ENCODE assay signal across 17 cellular contexts in genomic region chr13:93818345-93818744, GRCh38.
DNase-seq lines count a peak whose midpoint lies in the region; ATAC-seq and TF ChIP-seq lines count a peak whose summit lies in the region.
"Had no signal": no experiment of that assay in that cellular context is flagged by ENCODE, and none has a peak within 500 bp of the region (broad histone marks: within the 10 kb centered on the region; RNA-seq: fewer than 3 reads in every experiment).

No MANE protein-coding gene starts in this region.

- no peaks in the 10 kb centered on the region for H3K9me3 Mint-ChIP-seq in GM23338
- H3K9me3 Mint-ChIP-seq in endodermal cell, result no peaks in the 10 kb centered on the region
- no peaks in the 10 kb centered on the region for H3K9me3 Mint-ChIP-seq in neural progenitor cell
- no peaks in the 10 kb centered on the region for H3K9me3 Mint-ChIP-seq in activated CD4-positive, alpha-beta memory T cell treated with anti-CD3 and anti-CD28 coated beads, Interleukin-2, amount 10 ng/mL, durations not matched to agents 7 days and 5 days
- H3K9me3 Mint-ChIP-seq: H9 had no signal

- H3K4me2 ChIP-seq in GM23338 (no peak overlapping the region), neural progenitor cell (no peak overlapping the region)
- H3K4me2 ChIP-seq: A549 had no signal

- H3K27ac ChIP-seq in GM23338 (ENCODE audit: low read depth) (no peak overlapping the region), endodermal cell (ENCODE audit: low read depth, low read length) (no peak overlapping the region), neural progenitor cell (peak overlapping the region; percentile 0)
- H3K27ac ChIP-seq: A549, GM23248 had no signal

- DNase-seq in GM23338 (ENCODE audit: low spot score) (peak; percentile 22), endodermal cell (peak; percentile 55), neural progenitor cell (ENCODE audit: low spot score) (peak; percentile 32), NCI-H524 treated with DMSO at 0.1 percent for 48 hours (lab: John Stamatoyannopoulos, UW) (no peak)
- DNase-seq in activated CD4-positive, alpha-beta memory T cell treated with anti-CD3 and anti-CD28 coated beads, Interleukin-2, amount 10 ng/mL, durations not matched to agents 7 days and 5 days, result no peak
- DNase-seq: 8988T; C1 segment of cervical spinal cord; Calu3; CD4-positive, alpha-beta memory T cell; COR-L47; DMS53; DND-41; GM23248; H9 had no signal

- H3K27ac Mint-ChIP-seq in GM23338, result no peak overlapping the region
- H3K27ac Mint-ChIP-seq in endodermal cell, result no peak overlapping the region
- no peak overlapping the region for H3K27ac Mint-ChIP-seq in neural progenitor cell
- H3K27ac Mint-ChIP-seq in activated CD4-positive, alpha-beta memory T cell treated with anti-CD3 and anti-CD28 coated beads, Interleukin-2, amount 10 ng/mL, durations not matched to agents 7 days and 5 days, result no peak overlapping the region
- H3K27ac Mint-ChIP-seq: CD4-positive, alpha-beta memory T cell had no signal

- POLR2A ChIA-PET in activated CD4-positive, alpha-beta memory T cell treated with anti-CD3 and anti-CD28 coated beads, Interleukin-2, amount 10 ng/mL, durations not matched to agents 7 days and 5 days (lab: Charles Lee), result no interaction called here

- H4K20me1 ChIP-seq in GM23338 (replicated peaks; ENCODE audit: insufficient read depth) (no peaks in the 10 kb centered on the region), neural progenitor cell (ENCODE audit: low read depth) (no peaks in the 10 kb centered on the region)

- H3K4me3 ChIP-seq in GM23338 (no peak overlapping the region), endodermal cell (ENCODE audit: low read length) (no peak overlapping the region), neural progenitor cell (no peak overlapping the region)
- H3K4me3 ChIP-seq: A549, GM23248 had no signal

- no peaks in the 10 kb centered on the region for H3K9me3 ChIP-seq in endodermal cell (ENCODE audit: control insufficient read depth, low read length)
- no peaks in the 10 kb centered on the region for H3K9me3 ChIP-seq in neural progenitor cell (ENCODE audit: low read depth)
- H3K9me3 ChIP-seq: A549 had no signal

- H3K27me3 ChIP-seq in GM23338 (ENCODE audit: insufficient read depth) (no peaks in the 10 kb centered on the region), endodermal cell (ENCODE audit: control insufficient read depth, insufficient read depth, low read length, poor library complexity, severe bottlenecking) (no peaks in the 10 kb centered on the region), neural progenitor cell (no peaks in the 10 kb centered on the region)

- H3K4me1 ChIP-seq in GM23338 (ENCODE audit: insufficient read depth) (0 out of 2 replicates have a peak, but pooled peaks cover 6% of the 10 kb centered on the region), endodermal cell (ENCODE audit: control insufficient read depth, insufficient read depth, low read length) (peaks cover 8% of the 10 kb centered on the region), neural progenitor cell (peaks cover 4% of the 10 kb centered on the region)
- H3K4me1 ChIP-seq: A549 had no signal

- no peak overlapping the region for H2AFZ ChIP-seq in GM23338
- H2AFZ ChIP-seq in neural progenitor cell (replicated peaks), result no peak overlapping the region
- H2AFZ ChIP-seq: GM23248 had no signal

- H3K4me3 Mint-ChIP-seq in GM23338 (no peak overlapping the region), endodermal cell (no peak overlapping the region), neural progenitor cell (no peak overlapping the region)
- no peak overlapping the region for H3K4me3 Mint-ChIP-seq in activated CD4-positive, alpha-beta memory T cell treated with anti-CD3 and anti-CD28 coated beads, Interleukin-2, amount 10 ng/mL, durations not matched to agents 7 days and 5 days
- H3K4me3 Mint-ChIP-seq: CD4-positive, alpha-beta memory T cell; H9 had no signal

- no peaks in the 10 kb centered on the region for H3K36me3 ChIP-seq in GM23338 (ENCODE audit: insufficient read depth)
- peaks cover 5% of the 10 kb centered on the region for H3K36me3 ChIP-seq in endodermal cell (ENCODE audit: control insufficient read depth, insufficient read depth, low read length)
- no peaks in the 10 kb centered on the region for H3K36me3 ChIP-seq in neural progenitor cell

- CTCF ChIA-PET in activated CD4-positive, alpha-beta memory T cell treated with anti-CD3 and anti-CD28 coated beads, Interleukin-2, amount 10 ng/mL, durations not matched to agents 7 days and 5 days (lab: Charles Lee), result no interaction called here

- H3K36me3 Mint-ChIP-seq in GM23338 (ENCODE audit: low read depth), result no peaks in the 10 kb centered on the region
- H3K36me3 Mint-ChIP-seq in endodermal cell (ENCODE audit: low read depth), result no peaks in the 10 kb centered on the region
- H3K36me3 Mint-ChIP-seq in neural progenitor cell, result no peaks in the 10 kb centered on the region
- H3K36me3 Mint-ChIP-seq in activated CD4-positive, alpha-beta memory T cell treated with anti-CD3 and anti-CD28 coated beads, Interleukin-2, amount 10 ng/mL, durations not matched to agents 7 days and 5 days (ENCODE audit: low read depth), result no peaks in the 10 kb centered on the region
- H3K36me3 Mint-ChIP-seq: CD4-positive, alpha-beta memory T cell had no signal

- H3K9ac ChIP-seq in endodermal cell (ENCODE audit: extremely low read depth, low read length, poor library complexity, severe bottlenecking), result no peak overlapping the region
- H3K9ac ChIP-seq in neural progenitor cell, result no peak overlapping the region
- H3K9ac ChIP-seq: GM23248 had no signal

- H3K27me3 Mint-ChIP-seq in GM23338 (ENCODE audit: insufficient read depth, low read depth, poor library complexity) (no peaks in the 10 kb centered on the region), endodermal cell (ENCODE audit: insufficient read depth) (no peaks in the 10 kb centered on the region), neural progenitor cell (ENCODE audit: insufficient read depth, low read depth) (no peaks in the 10 kb centered on the region)
- H3K27me3 Mint-ChIP-seq in activated CD4-positive, alpha-beta memory T cell treated with anti-CD3 and anti-CD28 coated beads, Interleukin-2, amount 10 ng/mL, durations not matched to agents 7 days and 5 days, result peaks cover 4% of the 10 kb centered on the region
- H3K27me3 Mint-ChIP-seq: CD4-positive, alpha-beta memory T cell had no signal

- WGBS in endodermal cell (ENCODE audit: insufficient coverage in 1 of 2, insufficient read length in 1 of 2), 2 experiments, result 95% methylated on average over 3 of the region's 3 CpGs; no CpG with 5 or more reads in 1 of the 2 experiments

- H3K79me2 ChIP-seq in GM23338 (replicated peaks; ENCODE audit: insufficient read depth) (no peaks in the 10 kb centered on the region), neural progenitor cell (ENCODE audit: low read depth) (no peaks in the 10 kb centered on the region)

- peak; percentile 47 for ATAC-seq in GM23338
- ATAC-seq in GM18868 (IDR thresholded peaks at IDR 0.05; ENCODE audit: unreplicated experiment), result no peak
- ATAC-seq: A549, HCT116 had no signal

- no peaks in the 10 kb centered on the region for H3K9me2 ChIP-seq in GM23338 (ENCODE audit: insufficient read depth)

- TF ChIP-seq CTCF in GM23338 (conservative IDR thresholded peaks at IDR 0.05; ENCODE audit: low read depth in 2 of 2), result no peak
- no peak for TF ChIP-seq CTCF in endodermal cell (conservative IDR thresholded peaks at IDR 0.05)
- TF ChIP-seq CTCF in neural progenitor cell (IDR thresholded peaks at IDR 0.05), result no peak

- peaks cover 18% of the 10 kb centered on the region for H3K4me1 Mint-ChIP-seq in GM23338
- H3K4me1 Mint-ChIP-seq in endodermal cell, result peaks cover 8% of the 10 kb centered on the region
- H3K4me1 Mint-ChIP-seq in neural progenitor cell, result peaks cover 4% of the 10 kb centered on the region
- no peaks in the 10 kb centered on the region for H3K4me1 Mint-ChIP-seq in activated CD4-positive, alpha-beta memory T cell treated with anti-CD3 and anti-CD28 coated beads, Interleukin-2, amount 10 ng/mL, durations not matched to agents 7 days and 5 days
- H3K4me1 Mint-ChIP-seq: CD4-positive, alpha-beta memory T cell had no signal

- no peaks in the 10 kb centered on the region for H3F3A ChIP-seq in GM23338 (replicated peaks; ENCODE audit: low read depth)
- H3F3A ChIP-seq in neural progenitor cell (ENCODE audit: low read depth), result no peaks in the 10 kb centered on the region

TF ChIP-seq in GM23338, 12 proteins besides CTCF, POLR2A, EP300 and RAD21:
- TF ChIP-seq ETS1 (IDR thresholded peaks at IDR 0.05), result no peak
- TF ChIP-seq EZH2 (IDR thresholded peaks at IDR 0.05; ENCODE audit: low read depth, unreplicated experiment), result no peak
- no peak for TF ChIP-seq ZNF114 (CRISPR knock-in tag; IDR thresholded peaks at IDR 0.05)
- TF ChIP-seq JUNB (IDR thresholded peaks at IDR 0.05; ENCODE audit: unreplicated experiment), result no peak
- no peak for TF ChIP-seq CREB1 (CRISPR knock-in tag; IDR thresholded peaks at IDR 0.05; ENCODE audit: low read depth)

Comparison
In these comparisons a context has a peak if more than half of its experiments do, and no peak if none do; other contexts are left out.
1. DNase-seq: peak in GM23338 (single experiment), endodermal cell (single experiment) and neural progenitor cell (single experiment); none in NCI-H524 treated with DMSO at 0.1 percent for 48 hours (single experiment) and activated CD4-positive, alpha-beta memory T cell treated with anti-CD3 and anti-CD28 coated beads, Interleukin-2, amount 10 ng/mL, durations not matched to agents 7 days and 5 days (single experiment).